In genomic region chr16:54746596-54746995, GRCh38 we compare ENCODE assay signal across 8 cellular contexts.
"Had no signal": no experiment of that assay in that cellular context is flagged by ENCODE, and none has a peak within 500 bp of the region (broad histone marks: within the 10 kb centered on the region; RNA-seq: fewer than 3 reads in every experiment).

No MANE protein-coding gene starts in this region.

- DNase-seq: GOT3, H9, HFFc6, KBM-7 had no signal

- H3K27ac ChIP-seq: HL-60 had no signal

- H3K9me3 Mint-ChIP-seq: H9, HFFc6 had no signal

- H3K4me1 Mint-ChIP-seq: IgD-negative memory B cell had no signal

- H3K27ac Mint-ChIP-seq: HFFc6, IgD-negative memory B cell had no signal

- H3K36me3 Mint-ChIP-seq: IgD-negative memory B cell had no signal

- H3K4me3 Mint-ChIP-seq: H9, HFFc6, IgD-negative memory B cell had no signal

- ATAC-seq: HCT116, HepG2 had no signal

- H3K27me3 Mint-ChIP-seq: IgD-negative memory B cell had no signal
